In genomic region chr5:124746252-124746915, GRCh38 we compare ENCODE assay signal across 8 cellular contexts. TPM values are rescaled to one million over a fixed set of nuclear protein-coding genes. Genes with fewer than 3 reads are reported as not detected.
A peak's percentile ranks its signal among the peaks of the same experiment; 100 is the strongest.
DNase-seq lines count a peak whose midpoint lies in the region; ATAC-seq and TF ChIP-seq lines count a peak whose summit lies in the region.

Gene ZNF608, minus strand, starts transcription at chr5:124746639. Its CDS starts 1,650 bp downstream, at chr5:124744989.

- peak within 1 kb of the TSS in 1 of 2 experiments; percentile 60 for H3K4ac ChIP-seq in mesenchymal stem cell (ENCODE audit: low read depth in 1 of 2, low read length in 2 of 2)

- no peak within 1 kb of the TSS for H2BK15ac ChIP-seq in mesenchymal stem cell (ENCODE audit: low read depth, poor library complexity, severe bottlenecking)

- no peaks in the 10 kb centered on the region for H4K20me1 ChIP-seq in PC-9 (ENCODE audit: insufficient read depth)

- CTCF ChIA-PET in PC-9 (lab: Charles Lee), result no interaction called here

- H3K36me3 ChIP-seq in PC-9 (ENCODE audit: low read depth) (no peaks in the 10 kb centered on the region), mesenchymal stem cell (ENCODE audit: control insufficient read depth in 1 of 2, insufficient read depth in 2 of 2, low read depth in 1 of 2, low read length in 2 of 2) (no peaks in the 10 kb centered on the region), transverse colon (no peaks in the 10 kb centered on the region)

- TF ChIP-seq POLR2A in transverse colon (IDR thresholded peaks at IDR 0.05), result peak; percentile 25

- peaks cover 6% of the 10 kb centered on the region; the same call in 1 of the 2 replicates for H3F3A ChIP-seq in PC-9 (ENCODE audit: insufficient read depth, low read depth)

- no peaks in the 10 kb centered on the region for H3K9me2 ChIP-seq in PC-9 (ENCODE audit: insufficient read depth)

- in situ Hi-C loops in transverse colon (cut with MboI; ENCODE audit: low pct_ligation_motif_present in 1 of 4, low pct_unique_long_range_greater_than_20kb in 1 of 4, low sequenced_read_pairs in 3 of 4), result no loop called here

- no peak within 1 kb of the TSS for H3K14ac ChIP-seq in mesenchymal stem cell (ENCODE audit: low read length in 2 of 2)

- under 1% methylated on average over 12 of the region's 14 CpGs for WGBS in mesenchymal stem cell
- WGBS in transverse colon (ENCODE audit: low coverage in 1 of 2), 2 donors, result 3 to 5% methylated on average over 14 of the region's 14 CpGs

- H3K9me3 ChIP-seq in PC-9 (ENCODE audit: insufficient read depth, low read depth) (no peaks in the 10 kb centered on the region), mesenchymal stem cell (ENCODE audit: control insufficient read depth, low read length) (no peaks in the 10 kb centered on the region), transverse colon (no peaks in the 10 kb centered on the region)

- no peaks in the 10 kb centered on the region for H3K9me3 Mint-ChIP-seq in activated naive CD4-positive, alpha-beta T cell treated with anti-CD3 and anti-CD28 coated beads, Interleukin-2, amount 50 U/mL, for 24 hours
- peaks cover 2 to 11% of the 10 kb centered on the region in 2 donors for H3K9me3 Mint-ChIP-seq in activated naive CD4-positive, alpha-beta T cell treated with anti-CD3 and anti-CD28 coated beads, Interleukin-2, amount 50 U/mL, for 72 hours

- H3K27me3 Mint-ChIP-seq in activated naive CD4-positive, alpha-beta T cell treated with anti-CD3 and anti-CD28 coated beads, Interleukin-2, amount 50 U/mL, for 24 hours, result peaks cover 45% of the 10 kb centered on the region

- H3K23ac ChIP-seq in mesenchymal stem cell (ENCODE audit: low read length in 2 of 2), result no peak within 1 kb of the TSS

- H3K27me3 ChIP-seq in PC-9 (ENCODE audit: insufficient read depth, low read depth), result no peaks in the 10 kb centered on the region
- no peaks in the 10 kb centered on the region for H3K27me3 ChIP-seq in mesenchymal stem cell (ENCODE audit: control insufficient read depth in 1 of 2, insufficient read depth in 1 of 2, low read length in 2 of 2)
- no peaks in the 10 kb centered on the region for H3K27me3 ChIP-seq in transverse colon

- intact Hi-C loops in PC-9 (cut with micrococcal nuclease; ENCODE audit: unreplicated experiment) (no loop called here), transverse colon (cut with DNase I; ENCODE audit: low total_unique reads) (loop anchor here (5.0 to 10.0 kb wide), 2 partner anchors 94 to 668 kb away; no protein-coding TSS in a partner anchor)

- no peak for ATAC-seq in activated naive CD4-positive, alpha-beta T cell treated with anti-CD3 and anti-CD28 coated beads, Interleukin-2, amount 50 U/mL, for 72 hours

- H3K4me3 ChIP-seq in PC-9, result peak within 1 kb of the TSS; percentile 48; the same call in 1 of the 2 replicates
- peak within 1 kb of the TSS; percentile 41 to 83 for H3K4me3 ChIP-seq in mesenchymal stem cell (ENCODE audit: insufficient read depth in 1 of 2, low read depth in 1 of 2, low read length in 2 of 2)
- peak within 1 kb of the TSS; percentile 40 to 73 (median 60) for H3K4me3 ChIP-seq in transverse colon

- no peak for TF ChIP-seq CTCF in PC-9 (conservative IDR thresholded peaks at IDR 0.05)
- TF ChIP-seq CTCF in transverse colon (IDR thresholded peaks at IDR 0.05), result peak in 3 of 5 experiments; percentile 7 to 49 (median 45)

- H2AFZ ChIP-seq in PC-9, result peak within 1 kb of the TSS; percentile 70
- no peak within 1 kb of the TSS for H2AFZ ChIP-seq in mesenchymal stem cell (ENCODE audit: low read depth, low read length)

- H4K91ac ChIP-seq in mesenchymal stem cell (ENCODE audit: low read length), result no peak within 1 kb of the TSS

- H3K4me3 Mint-ChIP-seq in activated naive CD4-positive, alpha-beta T cell treated with anti-CD3 and anti-CD28 coated beads, Interleukin-2, amount 50 U/mL, for 24 hours, result peak within 1 kb of the TSS; percentile 23

- no peaks in the 10 kb centered on the region for H3K36me3 Mint-ChIP-seq in activated naive CD4-positive, alpha-beta T cell treated with anti-CD3 and anti-CD28 coated beads, Interleukin-2, amount 50 U/mL, for 24 hours
- peaks cover 0 to 12% of the 10 kb centered on the region in 2 donors for H3K36me3 Mint-ChIP-seq in activated naive CD4-positive, alpha-beta T cell treated with anti-CD3 and anti-CD28 coated beads, Interleukin-2, amount 50 U/mL, for 72 hours

- peak within 1 kb of the TSS; percentile 83 for H2BK5ac ChIP-seq in mesenchymal stem cell (ENCODE audit: low read depth, low read length, poor library complexity, severe bottlenecking)

- H3K4me1 Mint-ChIP-seq in activated naive CD4-positive, alpha-beta T cell treated with anti-CD3 and anti-CD28 coated beads, Interleukin-2, amount 50 U/mL, for 24 hours, result peaks cover 15% of the 10 kb centered on the region

- H4K8ac ChIP-seq in mesenchymal stem cell (ENCODE audit: low read length), result peak within 1 kb of the TSS; percentile 45

- H3K18ac ChIP-seq in mesenchymal stem cell (ENCODE audit: low read depth in 1 of 2, low read length in 2 of 2), result peak within 1 kb of the TSS; percentile 66 to 78

- no peaks in the 10 kb centered on the region for H3K79me1 ChIP-seq in mesenchymal stem cell (replicated peaks; ENCODE audit: low read length, poor library complexity, severe bottlenecking)

- TF ChIP-seq EP300 in transverse colon (IDR thresholded peaks at IDR 0.05; ENCODE audit: low read depth), result no peak

- H3K27ac Mint-ChIP-seq in activated naive CD4-positive, alpha-beta T cell treated with anti-CD3 and anti-CD28 coated beads, Interleukin-2, amount 50 U/mL, for 24 hours, result no peak within 1 kb of the TSS
- H3K27ac Mint-ChIP-seq in activated naive CD4-positive, alpha-beta T cell treated with anti-CD3 and anti-CD28 coated beads, Interleukin-2, amount 50 U/mL, for 72 hours, result no peak within 1 kb of the TSS

- DNase-seq in activated naive CD4-positive, alpha-beta T cell treated with anti-CD3 and anti-CD28 coated beads, Interleukin-2, amount 50 U/mL, for 72 hours (ENCODE audit: low spot score in 2 of 2), result no peak
- DNase-seq in PC-9 (no peak), dermis blood vessel endothelial cell (peak; percentile 76), mesenchymal stem cell (peak; percentile 88), transverse colon (peak; percentile 29), DMS153 treated with DMSO at 0.1 percent for 48 hours (lab: John Stamatoyannopoulos, UW; ENCODE audit: unreplicated experiment) (no peak)
- no peak for DNase-seq in NK-92 treated with Interleukin-12 subunit alpha and Interleukin-12 subunit beta, amount 100 ng/mL, for 24 hours (lab: John Stamatoyannopoulos, UW)

- peak within 1 kb of the TSS; percentile 95 for H3K9ac ChIP-seq in mesenchymal stem cell (ENCODE audit: low read length)

- peak within 1 kb of the TSS; percentile 98 for H2BK120ac ChIP-seq in mesenchymal stem cell (ENCODE audit: low read depth, low read length)

- H3K79me2 ChIP-seq in PC-9 (ENCODE audit: low read depth), result no peaks in the 10 kb centered on the region

- H2AK5ac ChIP-seq in mesenchymal stem cell (ENCODE audit: low read length, severe bottlenecking), result no peak within 1 kb of the TSS

- H3K27ac ChIP-seq in PC-9, result peak within 1 kb of the TSS; percentile 49; the same call in 1 of the 2 replicates
- peak within 1 kb of the TSS; percentile 99 for H3K27ac ChIP-seq in mesenchymal stem cell (ENCODE audit: low read length, poor library complexity, severe bottlenecking)
- peak within 1 kb of the TSS; percentile 94 to 98 (median 96) for H3K27ac ChIP-seq in transverse colon

- H3K4me1 ChIP-seq in PC-9 (replicated peaks; ENCODE audit: insufficient read depth), result peaks cover 19% of the 10 kb centered on the region
- H3K4me1 ChIP-seq in mesenchymal stem cell (ENCODE audit: control insufficient read depth, insufficient read depth, low read depth, low read length), result peaks cover 2% of the 10 kb centered on the region
- peaks cover 7 to 50% (median 39%) of the 10 kb centered on the region in 4 donors for H3K4me1 ChIP-seq in transverse colon

- no TSS peak for BruUV-seq in PC-9 (replicated peaks; lab: Mats Ljungman, UMichigan)

- H3K4me2 ChIP-seq in PC-9, result peak within 1 kb of the TSS; percentile 71
- peak within 1 kb of the TSS; percentile 89 for H3K4me2 ChIP-seq in mesenchymal stem cell (ENCODE audit: low read length, poor library complexity, severe bottlenecking)

- H2BK12ac ChIP-seq in mesenchymal stem cell (ENCODE audit: low read length in 2 of 2), result no peak within 1 kb of the TSS

- POLR2A ChIA-PET in PC-9 (lab: Charles Lee; ENCODE audit: unreplicated experiment), result interaction anchor here (0.8 to 0.9 kb wide), 2 partner anchors 85 to 244 kb away, joined by 7 to 29 read pairs; no protein-coding TSS in a partner anchor

RNA-seq across cellular contexts. Expression of gene ZNF608, which starts in this region (rescaled TPM):
- total RNA-seq in activated naive CD4-positive, alpha-beta T cell treated with anti-CD3 and anti-CD28 coated beads, Interleukin-2, amount 50 U/mL, for 72 hours, result not detected
- 2.8 and 5.5 TPM in 2 replicates for total RNA-seq in PC-9 (2021)
- 14.8 and 15.6 TPM in 2 replicates for total RNA-seq in dermis blood vessel endothelial cell
- 29.0 TPM for polyA plus RNA-seq in mesenchymal stem cell (2013, experiment 1 of 2)
- polyA plus RNA-seq in mesenchymal stem cell (2013, experiment 2 of 2), result 27.7 TPM
- total RNA-seq in transverse colon, result 10 to 100 TPM; 30.6 to 83.2 (median 41.2) TPM

Comparison
In these comparisons a context has a peak if more than half of its experiments do, and no peak if none do; other contexts are left out.
1. DNase-seq: peak in dermis blood vessel endothelial cell (single experiment), mesenchymal stem cell (single experiment) and transverse colon (single experiment); none in activated naive CD4-positive, alpha-beta T cell treated with anti-CD3 and anti-CD28 coated beads, Interleukin-2, amount 50 U/mL, for 72 hours (0 of 2), PC-9 (0 of 2), NK-92 treated with Interleukin-12 subunit alpha and Interleukin-12 subunit beta, amount 100 ng/mL, for 24 hours (single experiment) and DMS153 treated with DMSO at 0.1 percent for 48 hours (single experiment).
2. H3K27ac ChIP-seq: peak in every context shown above with its lines; median percentile 99 in mesenchymal stem cell; 96 in transverse colon; 49 in PC-9.
3. Peak in every context shown above with its lines, with median percentiles within 50 percentile points of each other: H3K4me3 ChIP-seq.